In genomic region chr2:55611997-55612396, GRCh38 we compare ENCODE assay signal across 27 cellular contexts.
"Had no signal": no experiment of that assay in that cellular context is flagged by ENCODE, and none has a peak within 500 bp of the region (broad histone marks: within the 10 kb centered on the region; RNA-seq: fewer than 3 reads in every experiment).

No MANE protein-coding gene starts in this region.

- H3K36me3 ChIP-seq: colonic mucosa had no signal

- H3K27me3 Mint-ChIP-seq: dendritic cell treated with granulocyte-macrophage colony-stimulating factor and Interleukin-4, amounts not matched to agents 40 ng/mL and 50 ng/mL, for 4 days; effector memory CD8-positive, alpha-beta T cell had no signal

- H3K9me3 Mint-ChIP-seq: dendritic cell treated with granulocyte-macrophage colony-stimulating factor and Interleukin-4, amounts not matched to agents 40 ng/mL and 50 ng/mL, for 4 days; effector memory CD8-positive, alpha-beta T cell; mesothelial cell of epicardium had no signal

- H3K27ac Mint-ChIP-seq: dendritic cell treated with granulocyte-macrophage colony-stimulating factor and Interleukin-4, amounts not matched to agents 40 ng/mL and 50 ng/mL, for 4 days; mesothelial cell of epicardium had no signal

- H3K27me3 ChIP-seq: colonic mucosa, esophagus squamous epithelium, gastrocnemius medialis, heart right ventricle, left lung had no signal

- H3K4me3 ChIP-seq: colonic mucosa, esophagus squamous epithelium, gastrocnemius medialis, heart right ventricle, left lung, lower lobe of right lung, mucosa of descending colon had no signal

- H3K4me3 Mint-ChIP-seq: dendritic cell treated with granulocyte-macrophage colony-stimulating factor and Interleukin-4, amounts not matched to agents 40 ng/mL and 50 ng/mL, for 4 days; effector memory CD8-positive, alpha-beta T cell; endodermal cell; mesothelial cell of epicardium had no signal

- FAIRE-seq: endometrium, islet of Langerhans, keratinocyte had no signal

- H3K27ac ChIP-seq: colonic mucosa, epithelial cell of prostate, esophagus squamous epithelium, gastrocnemius medialis, heart right ventricle, left lung, lower lobe of right lung had no signal

- DNase-seq: colonic mucosa; cortex of kidney; effector CD8-positive, alpha-beta T cell; effector memory CD8-positive, alpha-beta T cell; endodermal cell; erythroblast; esophagus squamous epithelium; foreskin fibroblast; foreskin melanocyte; gastrocnemius medialis; glutamatergic neuron; head of caudate nucleus; heart right ventricle; hippocampal formation; left cardiac atrium; left lung; left ventricle myocardium superior; lower lobe of right lung; mesenchymal stem cell; mucosa of descending colon had no signal

- H3K9me3 ChIP-seq: colonic mucosa, esophagus squamous epithelium, gastrocnemius medialis, heart right ventricle, left lung, lower lobe of right lung, mucosa of descending colon had no signal

- ATAC-seq: effector memory CD8-positive, alpha-beta T cell; esophagus mucosa; gastrocnemius medialis; heart right ventricle; left cardiac atrium; left lung; left ventricle myocardium superior; lower lobe of right lung; mucosa of descending colon had no signal

- H3K4me1 ChIP-seq: colonic mucosa had no signal
